ENCODE assay signal across 9 cellular contexts in the genomic region with DNA sequence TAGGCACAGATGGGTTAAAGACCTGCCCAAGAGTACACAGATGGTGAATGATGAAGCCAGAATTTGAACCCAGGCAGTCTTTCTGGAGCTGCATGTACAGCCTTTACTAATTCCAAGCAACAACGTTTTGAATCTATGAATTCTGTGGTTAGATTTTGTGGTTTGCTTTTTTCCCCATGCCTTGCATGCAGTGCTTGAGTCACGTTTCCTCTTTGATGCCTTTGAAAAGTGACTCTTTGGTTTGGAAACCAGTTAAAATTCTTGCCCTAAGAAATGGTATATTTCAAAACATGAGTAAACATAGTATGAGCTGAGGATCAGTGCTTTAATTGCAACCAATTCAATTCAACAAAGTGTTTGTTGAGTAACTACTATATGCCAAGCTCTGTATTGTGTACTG. TPM values are rescaled to one million over a fixed set of nuclear protein-coding genes. Genes with fewer than 3 reads are reported as not detected.
DNase-seq lines count a peak whose midpoint lies in the region; ATAC-seq and TF ChIP-seq lines count a peak whose summit lies in the region.
"Had no signal": no experiment of that assay in that cellular context is flagged by ENCODE, and none has a peak within 500 bp of the region (broad histone marks: within the 10 kb centered on the region; RNA-seq: fewer than 3 reads in every experiment).

No MANE protein-coding gene starts in this region.

- intact Hi-C loops in activated CD4-positive, alpha-beta memory T cell treated with anti-CD3 and anti-CD28 coated beads for 36 hours (cut with micrococcal nuclease) = loop anchor here (1.0 to 2.0 kb wide), 2 partner anchors 48 to 242 kb away; a partner anchor contains a TSS

- H3K27me3 Mint-ChIP-seq in activated CD4-positive, alpha-beta memory T cell treated with anti-CD3 and anti-CD28 coated beads for 36 hours = peaks cover 5% of the 10 kb centered on the region

- H3K4me1 ChIP-seq in BLaER1 treated with 17β-estradiol and CSF1 and Interleukin-3, amounts not matched to agents 10 nM and 100 nM = peaks cover 43 to 66% (median 52%) of the 10 kb centered on the region in 10 experiments
- H3K4me1 ChIP-seq in Peyer's patch = no peaks in the 10 kb centered on the region

- CTCF ChIA-PET in activated CD4-positive, alpha-beta memory T cell treated with anti-CD3 and anti-CD28 coated beads for 36 hours (lab: Charles Lee) = interaction anchor here (0.6 to 1.0 kb wide), 4 partner anchors 13 to 423 kb away, joined by 3 to 6 read pairs (median 3); no protein-coding TSS in a partner anchor

- ATAC-seq in GM19395 (IDR thresholded peaks at IDR 0.05; ENCODE audit: unreplicated experiment) (no peak), GM21576 (IDR thresholded peaks at IDR 0.05; ENCODE audit: unreplicated experiment) (no peak)
- ATAC-seq: psoas muscle had no signal

- peak overlapping the region; percentile 39 for H3K27ac Mint-ChIP-seq in activated CD4-positive, alpha-beta memory T cell treated with anti-CD3 and anti-CD28 coated beads for 36 hours

- H3K36me3 Mint-ChIP-seq in activated CD4-positive, alpha-beta memory T cell treated with anti-CD3 and anti-CD28 coated beads for 36 hours = no peaks in the 10 kb centered on the region

- H3K4me2 ChIP-seq in BLaER1 treated with 17β-estradiol and CSF1 and Interleukin-3, amounts not matched to agents 10 nM and 100 nM = peak overlapping the region; percentile 32 to 85 (median 69); a peak in 21 of 22 replicates

- no peak for TF ChIP-seq POLR2A in Peyer's patch (IDR thresholded peaks at IDR 0.05)

- H3K27me3 ChIP-seq in BLaER1 treated with 17β-estradiol and CSF1 and Interleukin-3, amounts not matched to agents 10 nM and 100 nM = 0 out of 22 replicates have a peak, but pooled peaks cover 0 to 3% (median 0%) of the 10 kb centered on the region in 11 experiments
- H3K27me3 ChIP-seq in Peyer's patch = no peaks in the 10 kb centered on the region

- no peak for TF ChIP-seq CTCF in Peyer's patch (IDR thresholded peaks at IDR 0.05)

- H3K27ac ChIP-seq in BLaER1 treated with 17β-estradiol and CSF1 and Interleukin-3, amounts not matched to agents 10 nM and 100 nM = peak overlapping the region; percentile 6 to 86 (median 82); a peak in 21 of 22 replicates
- no peak overlapping the region for H3K27ac ChIP-seq in Peyer's patch
- H3K27ac ChIP-seq: psoas muscle had no signal

- no peaks in the 10 kb centered on the region; a peak in 1 of 22 replicates for H3K36me3 ChIP-seq in BLaER1 treated with 17β-estradiol and CSF1 and Interleukin-3, amounts not matched to agents 10 nM and 100 nM
- no peaks in the 10 kb centered on the region for H3K36me3 ChIP-seq in Peyer's patch

- DNase-seq in LHCN-M2 (ENCODE audit: low read depth) = peak; percentile 91
- peak; percentile 63 for DNase-seq in activated CD4-positive, alpha-beta memory T cell treated with anti-CD3 and anti-CD28 coated beads for 36 hours
- DNase-seq in glomerular visceral epithelial cell (ENCODE audit: extremely low spot score) = peak; percentile 67
- no peak for DNase-seq in Peyer's patch
- DNase-seq in NCI-H1930 (lab: John Stamatoyannopoulos, UW) = no peak
- DNase-seq: psoas muscle had no signal

- peaks cover 0 to 18% (median 15%) of the 10 kb centered on the region in 11 experiments; a peak in 17 of 22 replicates for H3K9me3 ChIP-seq in BLaER1 treated with 17β-estradiol and CSF1 and Interleukin-3, amounts not matched to agents 10 nM and 100 nM (replicated peaks in 1 of 11)
- no peaks in the 10 kb centered on the region for H3K9me3 ChIP-seq in Peyer's patch
- H3K9me3 ChIP-seq: psoas muscle had no signal

- H3K9ac ChIP-seq in BLaER1 treated with 17β-estradiol and CSF1 and Interleukin-3, amounts not matched to agents 10 nM and 100 nM = peak overlapping the region in 9 of 11 experiments; percentile 32 to 67 (median 58); a peak in 15 of 22 replicates

- peak overlapping the region; percentile 28 for H3K4me3 Mint-ChIP-seq in activated CD4-positive, alpha-beta memory T cell treated with anti-CD3 and anti-CD28 coated beads for 36 hours

- POLR2A ChIA-PET in activated CD4-positive, alpha-beta memory T cell treated with anti-CD3 and anti-CD28 coated beads for 36 hours (lab: Charles Lee) = interaction anchor here (1.0 to 1.3 kb wide), 3 partner anchors 48 to 50 kb away, joined by 3 to 5 read pairs (median 5); a partner anchor contains a TSS

- peaks cover 34% of the 10 kb centered on the region for H3K4me1 Mint-ChIP-seq in activated CD4-positive, alpha-beta memory T cell treated with anti-CD3 and anti-CD28 coated beads for 36 hours (ENCODE audit: low read depth)

- H3K9me3 Mint-ChIP-seq in activated CD4-positive, alpha-beta memory T cell treated with anti-CD3 and anti-CD28 coated beads for 36 hours = no peaks in the 10 kb centered on the region

- H4K20me1 ChIP-seq in BLaER1 treated with 17β-estradiol and CSF1 and Interleukin-3, amounts not matched to agents 10 nM and 100 nM = no peaks in the 10 kb centered on the region

- H3K4me3 ChIP-seq in BLaER1 treated with 17β-estradiol and CSF1 and Interleukin-3, amounts not matched to agents 10 nM and 100 nM = no peak overlapping the region; a peak in 2 of 20 replicates
- no peak overlapping the region for H3K4me3 ChIP-seq in Peyer's patch
- H3K4me3 ChIP-seq: psoas muscle had no signal

RNA-seq across cellular contexts. Expression of a gene that starts 48.2 kb away (rescaled TPM):
- total RNA-seq in LHCN-M2 (2014; rRNA removed) (13.5 and 16.4 TPM in 2 replicates), Peyer's patch (10 to 100 TPM; 43.7 to 79.2 (median 57.3) TPM)
- polyA plus RNA-seq in LHCN-M2 (2012) = 10.7 TPM
- 10 to 100 TPM; 41.6 to 45.2 TPM for total RNA-seq in activated CD4-positive, alpha-beta memory T cell treated with anti-CD3 and anti-CD28 coated beads for 36 hours

Comparison
In these comparisons a context has a peak if more than half of its experiments do, and no peak if none do; other contexts are left out.
1. H3K27ac ChIP-seq: peak in BLaER1 treated with 17β-estradiol and CSF1 and Interleukin-3, amounts not matched to agents 10 nM and 100 nM (11 of 11); none in Peyer's patch (0 of 4).
2. DNase-seq: peak in LHCN-M2 (single experiment), activated CD4-positive, alpha-beta memory T cell treated with anti-CD3 and anti-CD28 coated beads for 36 hours (single experiment) and glomerular visceral epithelial cell (single experiment); none in Peyer's patch (0 of 3) and NCI-H1930 (0 of 2).